ENCODE assay signal across 2 cellular contexts in the genomic region with DNA sequence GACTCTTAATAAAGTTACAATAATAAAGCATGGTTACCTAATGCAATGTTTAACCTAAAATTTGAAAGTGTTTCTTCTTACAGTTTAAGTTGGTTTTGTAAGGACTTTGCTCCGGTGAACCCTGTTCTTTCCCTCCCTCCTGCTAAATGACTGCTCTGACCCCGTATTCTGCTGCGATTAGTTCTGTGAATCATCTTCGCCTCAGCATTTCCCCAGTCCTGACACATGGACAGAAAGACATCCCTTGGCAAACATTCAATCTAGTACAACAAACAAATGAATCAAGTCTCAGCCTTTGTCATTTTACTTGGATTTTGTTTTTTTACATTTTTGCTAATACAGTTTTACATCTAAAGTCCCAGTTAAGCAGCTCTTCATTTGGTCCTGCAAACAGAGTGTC.
TF ChIP-seq lines count a peak whose summit lies in the region.

No MANE protein-coding gene starts in this region.

TF ChIP-seq in A549, 52 proteins besides CTCF, POLR2A, EP300 and RAD21:
- TF ChIP-seq FOSL2 (IDR thresholded peaks at IDR 0.05) (no peak), FOSL2 (CRISPR knock-in tag; IDR thresholded peaks at IDR 0.05) (peak; percentile 51), KDM5A (IDR thresholded peaks at IDR 0.05) (no peak), JUNB (IDR thresholded peaks at IDR 0.05) (peak; percentile 21; the same call in 1 of the 2 replicates)
TF ChIP-seq in A549: peak in this region for 2.

TF ChIP-seq in IMR-90, 13 proteins besides CTCF, POLR2A, EP300 and RAD21:
- TF ChIP-seq FOS (IDR thresholded peaks at IDR 0.05; ENCODE audit: low read depth, low read length): 0 out of 2 replicates have a peak, but pooled peaks have one; percentile 12
- no peak for TF ChIP-seq MAZ (IDR thresholded peaks at IDR 0.05; ENCODE audit: borderline replicate concordance, low read depth, low read length)
